28 cellular contexts compared by ENCODE assay signal in genomic region chr17:1695365-1695764, GRCh38. TPM values are rescaled to one million over a fixed set of nuclear protein-coding genes. Genes with fewer than 3 reads are reported as not detected.
"Had no signal": no experiment of that assay in that cellular context is flagged by ENCODE, and none has a peak within 500 bp of the region (broad histone marks: within the 10 kb centered on the region; RNA-seq: fewer than 3 reads in every experiment).

No MANE protein-coding gene starts in this region.

- H3K4me1 ChIP-seq: esophagus muscularis mucosa, lower lobe of right lung, neural progenitor cell, right atrium auricular region had no signal

- H3K4me3 Mint-ChIP-seq: activated CD4-positive, alpha-beta memory T cell treated with anti-CD3 and anti-CD28 coated beads, Interleukin-2, amount 10 ng/mL, durations not matched to agents 7 days and 5 days; activated CD4-positive, alpha-beta T cell treated with anti-CD3 and anti-CD28 coated beads, Interleukin-2, amount 10 ng/mL, durations not matched to agents 7 days and 5 days; activated naive CD8-positive, alpha-beta T cell; activated T-cell treated with anti-CD3 and anti-CD28 coated beads, Interleukin-2, amount 50 U/mL, for 72 hours; central memory CD8-positive, alpha-beta T cell; natural killer cell; neural progenitor cell; stimulated activated naive CD8-positive, alpha-beta T cell treated with anti-CD3 and anti-CD28 coated beads, Interleukin-15, Interleukin-2, amounts not matched to agents 100 ng/mL and 50 ng/mL, for 24 hours; T-helper 17 cell had no signal

- H3K27ac Mint-ChIP-seq: activated CD4-positive, alpha-beta memory T cell treated with anti-CD3 and anti-CD28 coated beads, Interleukin-2, amount 10 ng/mL, durations not matched to agents 7 days and 5 days; activated CD4-positive, alpha-beta T cell treated with anti-CD3 and anti-CD28 coated beads, Interleukin-2, amount 10 ng/mL, durations not matched to agents 7 days and 5 days; activated naive CD8-positive, alpha-beta T cell; activated T-cell treated with anti-CD3 and anti-CD28 coated beads, Interleukin-2, amount 50 U/mL, for 72 hours; natural killer cell; stimulated activated naive CD8-positive, alpha-beta T cell treated with anti-CD3 and anti-CD28 coated beads, Interleukin-15, Interleukin-2, amounts not matched to agents 100 ng/mL and 50 ng/mL, for 24 hours; T-helper 17 cell had no signal

- H3K27me3 Mint-ChIP-seq: T-helper 17 cell had no signal

- H3K9me3 Mint-ChIP-seq: activated CD4-positive, alpha-beta memory T cell treated with anti-CD3 and anti-CD28 coated beads, Interleukin-2, amount 10 ng/mL, durations not matched to agents 7 days and 5 days; activated CD4-positive, alpha-beta T cell treated with anti-CD3 and anti-CD28 coated beads, Interleukin-2, amount 10 ng/mL, durations not matched to agents 7 days and 5 days; activated T-cell treated with anti-CD3 and anti-CD28 coated beads, Interleukin-2, amount 50 U/mL, for 72 hours; central memory CD8-positive, alpha-beta T cell; natural killer cell; stimulated activated naive CD8-positive, alpha-beta T cell treated with anti-CD3 and anti-CD28 coated beads, Interleukin-15, Interleukin-2, amounts not matched to agents 100 ng/mL and 50 ng/mL, for 24 hours had no signal

- H3K4me1 Mint-ChIP-seq: activated CD4-positive, alpha-beta memory T cell treated with anti-CD3 and anti-CD28 coated beads, Interleukin-2, amount 10 ng/mL, durations not matched to agents 7 days and 5 days; activated CD4-positive, alpha-beta T cell treated with anti-CD3 and anti-CD28 coated beads, Interleukin-2, amount 10 ng/mL, durations not matched to agents 7 days and 5 days; central memory CD8-positive, alpha-beta T cell; natural killer cell; neural progenitor cell; T-helper 17 cell had no signal

- ATAC-seq: activated T-cell treated with anti-CD3 and anti-CD28 coated beads, Interleukin-2, amount 50 U/mL, for 72 hours; left lobe of liver; lower lobe of right lung; natural killer cell; T-helper 17 cell had no signal

- DNase-seq: activated CD4-positive, alpha-beta memory T cell treated with anti-CD3 and anti-CD28 coated beads, Interleukin-2, amount 10 ng/mL, durations not matched to agents 7 days and 5 days; activated CD4-positive, alpha-beta T cell treated with anti-CD3 and anti-CD28 coated beads, Interleukin-2, amount 10 ng/mL, durations not matched to agents 7 days and 5 days; activated CD4-positive, CD25-positive, alpha-beta regulatory T cell treated with anti-CD3 and anti-CD28 coated beads, Interleukin-2, amount 50 U/mL, for 72 hours; activated naive CD4-positive, alpha-beta T cell; activated T-cell treated with anti-CD3 and anti-CD28 coated beads for 4 hours; activated T-cell treated with anti-CD3 and anti-CD28 coated beads, Interleukin-2, amount 50 U/mL, for 72 hours; anterior cingulate cortex; dermis blood vessel endothelial cell; effector CD4-positive, alpha-beta T cell; kidney glomerular epithelial cell; lower lobe of right lung; mesendoderm; natural killer cell; occipital lobe; T-helper 17 cell; T1000; trophoblast cell; WERI-Rb-1 had no signal

- H3K4me3 ChIP-seq: esophagus muscularis mucosa, lower lobe of right lung, neural progenitor cell, right atrium auricular region, thoracic aorta had no signal

- H3K36me3 Mint-ChIP-seq: activated naive CD8-positive, alpha-beta T cell; natural killer cell had no signal

- H3K9me3 ChIP-seq: esophagus muscularis mucosa, lower lobe of right lung, right atrium auricular region, thoracic aorta had no signal

- H3K36me3 ChIP-seq: esophagus muscularis mucosa, lower lobe of right lung, neural progenitor cell, right atrium auricular region, thoracic aorta, WERI-Rb-1 had no signal

- H3K27me3 ChIP-seq: esophagus muscularis mucosa, neural progenitor cell, right atrium auricular region had no signal

- H3K27ac ChIP-seq: esophagus muscularis mucosa, lower lobe of right lung, neural progenitor cell, right atrium auricular region, thoracic aorta, WERI-Rb-1 had no signal

RNA-seq across cellular contexts. Expression of gene SERPINF2, which starts 47.3 kb away (rescaled TPM):
- total RNA-seq: frontal cortex, pulmonary artery endothelial cell had no signal
